In genomic region chr3:187949093-187949820, GRCh38 we compare ENCODE assay signal across 23 cellular contexts.
A peak's percentile ranks its signal among the peaks of the same experiment; 100 is the strongest.
DNase-seq lines count a peak whose midpoint lies in the region; ATAC-seq and TF ChIP-seq lines count a peak whose summit lies in the region.
"Had no signal": no experiment of that assay in that cellular context is flagged by ENCODE, and none has a peak within 500 bp of the region (broad histone marks: within the 10 kb centered on the region; RNA-seq: fewer than 3 reads in every experiment).

No MANE protein-coding gene starts in this region.

- H3K4me3 Mint-ChIP-seq in stimulated activated naive CD8-positive, alpha-beta T cell treated with anti-CD3 and anti-CD28 coated beads, Interleukin-15, Interleukin-2, amounts not matched to agents 100 ng/mL and 50 ng/mL, for 24 hours = no peak overlapping the region
- H3K4me3 Mint-ChIP-seq in stimulated activated naive CD8-positive, alpha-beta T cell treated with anti-CD3 and anti-CD28 coated beads, Interleukin-15, amount 100 ng/mL, for 72 hours = no peak overlapping the region
- H3K4me3 Mint-ChIP-seq: CD8-positive, alpha-beta T cell had no signal

- H3K9me3 Mint-ChIP-seq in stimulated activated naive CD8-positive, alpha-beta T cell treated with anti-CD3 and anti-CD28 coated beads, Interleukin-15, Interleukin-2, amounts not matched to agents 100 ng/mL and 50 ng/mL, for 24 hours = no peaks in the 10 kb centered on the region
- H3K9me3 Mint-ChIP-seq in stimulated activated naive CD8-positive, alpha-beta T cell treated with anti-CD3 and anti-CD28 coated beads, Interleukin-15, amount 100 ng/mL, for 72 hours = no peaks in the 10 kb centered on the region
- H3K9me3 Mint-ChIP-seq: CD8-positive, alpha-beta T cell had no signal

- H3K79me2 ChIP-seq in OCI-LY1 (ENCODE audit: insufficient read depth, low read length) = no peaks in the 10 kb centered on the region

- H3K9ac ChIP-seq in OCI-LY1 (ENCODE audit: low read length) (peak overlapping the region; percentile 88), skeletal muscle tissue (ENCODE audit: low read depth in 1 of 3, low read length in 3 of 3) (peak overlapping the region; percentile 14 to 71 (median 64))

- H3K36me3 ChIP-seq in OCI-LY1 (ENCODE audit: insufficient read depth, low read length) (peaks cover 18% of the 10 kb centered on the region; the same call in 1 of the 2 replicates), skeletal muscle tissue (ENCODE audit: control insufficient read depth in 3 of 3, insufficient read depth in 3 of 3, low read length in 3 of 3) (no peaks in the 10 kb centered on the region)

- H3K27ac ChIP-seq in OCI-LY1 (ENCODE audit: low read depth, low read length, poor library complexity, severe bottlenecking) = peak overlapping the region; percentile 97
- peak overlapping the region; percentile 95 for H3K27ac ChIP-seq in skeletal muscle tissue (ENCODE audit: low read depth, low read length)
- H3K27ac ChIP-seq: SK-N-MC had no signal

- intact Hi-C loops in left ventricle myocardium superior (cut with micrococcal nuclease) = no loop called here

- 0 out of 2 replicates have a peak, but pooled peaks cover 8% of the 10 kb centered on the region for H3F3A ChIP-seq in OCI-LY1 (ENCODE audit: insufficient read depth, low read length)

- no peaks in the 10 kb centered on the region for H3K9me2 ChIP-seq in OCI-LY1 (ENCODE audit: low read depth, low read length)

- H3K9me3 ChIP-seq in OCI-LY1 (ENCODE audit: low read length) (no peaks in the 10 kb centered on the region), skeletal muscle tissue (ENCODE audit: control insufficient read depth in 3 of 3, low read length in 3 of 3) (no peaks in the 10 kb centered on the region)
- H3K9me3 ChIP-seq: A549 had no signal

- ATAC-seq in stimulated activated naive CD8-positive, alpha-beta T cell treated with anti-CD3 and anti-CD28 coated beads, Interleukin-15, amount 100 ng/mL, for 72 hours = no peak
- ATAC-seq in left ventricle myocardium superior (peak; percentile 81), GM18502 (IDR thresholded peaks at IDR 0.05; ENCODE audit: poor library complexity, unreplicated experiment) (no peak)
- ATAC-seq: A549; CD8-positive, alpha-beta T cell had no signal

- H3K4me2 ChIP-seq in OCI-LY1 (ENCODE audit: low read length) = peak overlapping the region; percentile 91
- H3K4me2 ChIP-seq: A549 had no signal

- H3K27me3 Mint-ChIP-seq in stimulated activated naive CD8-positive, alpha-beta T cell treated with anti-CD3 and anti-CD28 coated beads, Interleukin-15, Interleukin-2, amounts not matched to agents 100 ng/mL and 50 ng/mL, for 24 hours = no peaks in the 10 kb centered on the region
- H3K27me3 Mint-ChIP-seq in stimulated activated naive CD8-positive, alpha-beta T cell treated with anti-CD3 and anti-CD28 coated beads, Interleukin-15, amount 100 ng/mL, for 72 hours = no peaks in the 10 kb centered on the region

- H3K4me1 ChIP-seq in OCI-LY1 (ENCODE audit: insufficient read depth, low read length, severe bottlenecking) (peaks cover 100% of the 10 kb centered on the region), skeletal muscle tissue (ENCODE audit: control insufficient read depth in 3 of 3, insufficient read depth in 3 of 3, low read length in 3 of 3) (peaks cover 38 to 67% (median 41%) of the 10 kb centered on the region in 3 donors)

- H3K4me1 Mint-ChIP-seq in stimulated activated naive CD8-positive, alpha-beta T cell treated with anti-CD3 and anti-CD28 coated beads, Interleukin-15, Interleukin-2, amounts not matched to agents 100 ng/mL and 50 ng/mL, for 24 hours (ENCODE audit: low read depth) = peaks cover 18% of the 10 kb centered on the region
- H3K4me1 Mint-ChIP-seq in stimulated activated naive CD8-positive, alpha-beta T cell treated with anti-CD3 and anti-CD28 coated beads, Interleukin-15, amount 100 ng/mL, for 72 hours = peaks cover 17% of the 10 kb centered on the region

- peak overlapping the region; percentile 24 for H3K27ac Mint-ChIP-seq in stimulated activated naive CD8-positive, alpha-beta T cell treated with anti-CD3 and anti-CD28 coated beads, Interleukin-15, Interleukin-2, amounts not matched to agents 100 ng/mL and 50 ng/mL, for 24 hours
- no peak overlapping the region for H3K27ac Mint-ChIP-seq in stimulated activated naive CD8-positive, alpha-beta T cell treated with anti-CD3 and anti-CD28 coated beads, Interleukin-15, amount 100 ng/mL, for 72 hours
- H3K27ac Mint-ChIP-seq: CD8-positive, alpha-beta T cell had no signal

- H3K4me3 ChIP-seq in OCI-LY1 (ENCODE audit: low read depth, low read length, poor library complexity, severe bottlenecking) (no peak overlapping the region), skeletal muscle tissue (ENCODE audit: low read length in 3 of 3) (no peak overlapping the region)
- H3K4me3 ChIP-seq: A549, SK-N-MC had no signal

- DNase-seq in stimulated activated naive CD8-positive, alpha-beta T cell treated with anti-CD3 and anti-CD28 coated beads, Interleukin-15, amount 100 ng/mL, for 72 hours = no peak
- DNase-seq in left ventricle myocardium superior (peak; percentile 53), AML-193 (lab: John Stamatoyannopoulos, UW) (no peak), SIG-M5 (lab: John Stamatoyannopoulos, UW) (no peak)
- DNase-seq: Calu3; CD8-positive, alpha-beta T cell; DMS153; GDM1; Kasumi-1; MM.1S; NCI-H1092; NCI-H1436 treated with DMSO at 0.1 percent for 48 hours; NCI-H2029; NCI-H524 treated with DMSO at 0.1 percent for 48 hours; NCI-H82; OCI-M1; SHP77 had no signal

- H3K27me3 ChIP-seq in OCI-LY1 (ENCODE audit: insufficient read depth, low read length) = no peaks in the 10 kb centered on the region
- no peaks in the 10 kb centered on the region for H3K27me3 ChIP-seq in skeletal muscle tissue (ENCODE audit: control insufficient read depth in 3 of 3, insufficient read depth in 3 of 3, low read length in 3 of 3)

- no peaks in the 10 kb centered on the region for H3K36me3 Mint-ChIP-seq in stimulated activated naive CD8-positive, alpha-beta T cell treated with anti-CD3 and anti-CD28 coated beads, Interleukin-15, Interleukin-2, amounts not matched to agents 100 ng/mL and 50 ng/mL, for 24 hours (ENCODE audit: low read depth)
- H3K36me3 Mint-ChIP-seq: CD8-positive, alpha-beta T cell had no signal

- no peak overlapping the region for H2AFZ ChIP-seq in OCI-LY1 (ENCODE audit: low read length)

- TF ChIP-seq CTCF in OCI-LY1 (IDR thresholded peaks at IDR 0.05; ENCODE audit: low read length) = no peak

- no peaks in the 10 kb centered on the region for H4K20me1 ChIP-seq in OCI-LY1 (ENCODE audit: insufficient read depth, low read length)
